In the genomic region with DNA sequence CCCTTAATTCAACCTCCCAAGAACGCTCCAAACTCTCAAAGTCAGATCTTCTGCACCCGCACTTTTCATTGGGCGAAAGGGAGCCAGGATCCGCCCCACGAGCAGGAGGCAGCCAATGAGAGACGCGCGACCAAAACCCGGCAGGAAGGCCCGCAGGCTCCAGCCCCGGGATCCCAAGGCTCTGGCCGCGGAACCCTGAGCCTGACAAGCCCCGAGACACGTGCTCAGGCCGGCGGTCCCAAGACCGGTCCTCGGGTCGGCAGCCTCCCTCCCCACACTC, we compare ENCODE assay signal across 8 cellular contexts. TPM values are rescaled to one million over a fixed set of nuclear protein-coding genes. Genes with fewer than 3 reads are reported as not detected.
DNase-seq lines count a peak whose midpoint lies in the region; ATAC-seq and TF ChIP-seq lines count a peak whose summit lies in the region.

No MANE protein-coding gene starts in this region.

- peak; percentile 29 for TF ChIP-seq POLR2A in GM18951 (IDR thresholded peaks at IDR 0.05; ENCODE audit: extremely low read depth, insufficient read depth, insufficient read length)

- in situ Hi-C loops in GM18951 (cut with MboI; ENCODE audit: low sequenced_read_pairs, unreplicated experiment) = no loop called here

- H3K27ac Mint-ChIP-seq in activated CD4-positive, alpha-beta T cell treated with anti-CD3 and anti-CD28 coated beads for 36 hours = peak overlapping the region; percentile 96

- TF ChIP-seq CTCF in AG09319 (IDR thresholded peaks at IDR 0.05; ENCODE audit: low read depth, low read length) = no peak
- TF ChIP-seq CTCF in choroid plexus epithelial cell (conservative IDR thresholded peaks at IDR 0.05; ENCODE audit: low read depth, low read length) = no peak

- H3K4me3 Mint-ChIP-seq in activated CD4-positive, alpha-beta T cell treated with anti-CD3 and anti-CD28 coated beads for 36 hours = peak overlapping the region; percentile 97

- CTCF ChIA-PET in activated CD4-positive, alpha-beta T cell treated with anti-CD3 and anti-CD28 coated beads for 36 hours (lab: Charles Lee) = interaction anchor here (0.7 to 4.6 kb wide), 5 partner anchors 10 to 192 kb away, joined by 3 to 29 read pairs (median 4); no protein-coding TSS in a partner anchor

- ATAC-seq in HG03196 (IDR thresholded peaks at IDR 0.05; ENCODE audit: unreplicated experiment) (peak; percentile 72), left colon (peak; percentile 84)
- ATAC-seq in activated CD4-positive, alpha-beta T cell treated with anti-CD3 and anti-CD28 coated beads for 36 hours = peak; percentile 89

- peak overlapping the region; percentile 96 for H3K4me3 ChIP-seq in choroid plexus epithelial cell (ENCODE audit: low read depth, low read length)

- no peaks in the 10 kb centered on the region for H3K9me3 Mint-ChIP-seq in activated CD4-positive, alpha-beta T cell treated with anti-CD3 and anti-CD28 coated beads for 36 hours (ENCODE audit: low read depth)

- H3K27me3 Mint-ChIP-seq in activated CD4-positive, alpha-beta T cell treated with anti-CD3 and anti-CD28 coated beads for 36 hours = no peaks in the 10 kb centered on the region

- DNase-seq in AG09319 (ENCODE audit: extremely low read depth, low read depth) (peak; percentile 72), NCI-H460 (ENCODE audit: extremely low read depth, low read depth) (peak; percentile 89), choroid plexus epithelial cell (ENCODE audit: low read depth) (peak; percentile 93), left colon (peak; percentile 90 to 92)
- peak; percentile 94 for DNase-seq in activated CD4-positive, alpha-beta T cell treated with anti-CD3 and anti-CD28 coated beads for 36 hours
- peak; percentile 73 to 76 for DNase-seq in stimulated activated CD4-positive, alpha-beta T cell treated with anti-CD3 and anti-CD28 coated beads, Interleukin-1b, Interleukin-23, amount 100 ng/mL, for 4 hours (ENCODE audit: low read depth in 2 of 2)

- H3K4me1 Mint-ChIP-seq in activated CD4-positive, alpha-beta T cell treated with anti-CD3 and anti-CD28 coated beads for 36 hours = peaks cover 36% of the 10 kb centered on the region

- H3K36me3 Mint-ChIP-seq in activated CD4-positive, alpha-beta T cell treated with anti-CD3 and anti-CD28 coated beads for 36 hours (ENCODE audit: low read depth) = peaks cover 47% of the 10 kb centered on the region

- POLR2A ChIA-PET in activated CD4-positive, alpha-beta T cell treated with anti-CD3 and anti-CD28 coated beads for 36 hours (lab: Charles Lee) = interaction anchor here (0.6 to 1.7 kb wide), 3 partner anchors 8 to 48 kb away, joined by 3 to 5 read pairs (median 4); no protein-coding TSS in a partner anchor

- intact Hi-C loops in activated CD4-positive, alpha-beta T cell treated with anti-CD3 and anti-CD28 coated beads for 36 hours (cut with DNase I, micrococcal nuclease) = loop anchor here (1.0 to 10.0 kb wide), 11 partner anchors 23 to 780 kb away; partner anchors contain the start of genes SLC8B1 (in 2 of the 2), TPCN1 (in 2 of the 2), OAS2 (in 1 of the 2) and PLBD2 (in 1 of the 2)
- intact Hi-C loops in left colon (cut with DNase I, micrococcal nuclease) = no loop called here

RNA-seq across cellular contexts. Expression of gene DDX54, which starts 0.4 kb away (rescaled TPM):
- total RNA-seq in NCI-H460 (2014; rRNA removed; shearing (Covaris generic)) = 54.5 and 61.9 TPM in 2 replicates
- polyA plus RNA-seq in NCI-H460 (2014; cell fraction: nucleus; rRNA removed) = 72.3 and 125 TPM in 2 replicates
- 100 to 1,000 TPM; 118 to 132 TPM for total RNA-seq in activated CD4-positive, alpha-beta T cell treated with anti-CD3 and anti-CD28 coated beads for 36 hours
- 10 to 100 TPM; 42.0 to 56.9 TPM for total RNA-seq in left colon

RNA-seq across cellular contexts. Expression of gene RITA1, which starts 0.7 kb away (rescaled TPM):
- total RNA-seq in NCI-H460 (2014; rRNA removed; shearing (Covaris generic)) = 22.3 and 25.9 TPM in 2 replicates
- 39.6 and 44.8 TPM in 2 replicates for polyA plus RNA-seq in NCI-H460 (2014; cell fraction: nucleus; rRNA removed)
- 10 to 100 TPM; 23.4 to 25.7 TPM for total RNA-seq in activated CD4-positive, alpha-beta T cell treated with anti-CD3 and anti-CD28 coated beads for 36 hours
- 10 to 100 TPM; 17.4 to 18.0 TPM for total RNA-seq in left colon

RNA-seq across cellular contexts. Expression of gene CFAP73, which starts 35.3 kb away (rescaled TPM):
- total RNA-seq in NCI-H460 (2014; rRNA removed; shearing (Covaris generic)) = 0.20 and 0.97 TPM in 2 replicates
- polyA plus RNA-seq in NCI-H460 (2014; cell fraction: nucleus; rRNA removed) = 2.9 and 3.0 TPM in 2 replicates
- total RNA-seq in activated CD4-positive, alpha-beta T cell treated with anti-CD3 and anti-CD28 coated beads for 36 hours = 1 to 10 TPM in 1 of 2 experiments, under 1 TPM in 1; 0.86 to 1.1 TPM
- total RNA-seq in left colon = under 1 TPM in 1 of 2 donors, not detected in 1; 0.43 TPM

RNA-seq across cellular contexts. Expression of gene TPCN1, which starts 36.4 kb away (rescaled TPM):
- total RNA-seq in NCI-H460 (2014; rRNA removed; shearing (Covaris generic)) = 11.3 and 11.4 TPM in 2 replicates
- 63.3 and 65.7 TPM in 2 replicates for polyA plus RNA-seq in NCI-H460 (2014; cell fraction: nucleus; rRNA removed)
- 10 to 100 TPM; 35.5 to 37.0 TPM for total RNA-seq in activated CD4-positive, alpha-beta T cell treated with anti-CD3 and anti-CD28 coated beads for 36 hours
- 10 to 100 TPM; 84.7 to 96.4 TPM for total RNA-seq in left colon

RNA-seq across cellular contexts. Expression of gene RASAL1, which starts 49.3 kb away (rescaled TPM):
- 2.3 and 2.6 TPM in 2 replicates for total RNA-seq in NCI-H460 (2014; rRNA removed; shearing (Covaris generic))
- polyA plus RNA-seq in NCI-H460 (2014; cell fraction: nucleus; rRNA removed) = 34.5 and 45.6 TPM in 2 replicates
- total RNA-seq in activated CD4-positive, alpha-beta T cell treated with anti-CD3 and anti-CD28 coated beads for 36 hours = 10 to 100 TPM in 1 of 2 experiments, 1 to 10 TPM in 1; 9.0 to 10.6 TPM
- total RNA-seq in left colon = 10 to 100 TPM in 1 of 2 donors, 1 to 10 TPM in 1; 9.0 to 14.1 TPM

Comparison
In these comparisons a context has a peak if more than half of its experiments do, and no peak if none do; other contexts are left out.
1. Peak in every context shown above with its lines: DNase-seq, ATAC-seq and H3K4me3 ChIP-seq.
2. intact Hi-C loops: an anchor here in activated CD4-positive, alpha-beta T cell treated with anti-CD3 and anti-CD28 coated beads for 36 hours (1.0 to 10.0 kb wide); none called in left colon.